In the genomic region with DNA sequence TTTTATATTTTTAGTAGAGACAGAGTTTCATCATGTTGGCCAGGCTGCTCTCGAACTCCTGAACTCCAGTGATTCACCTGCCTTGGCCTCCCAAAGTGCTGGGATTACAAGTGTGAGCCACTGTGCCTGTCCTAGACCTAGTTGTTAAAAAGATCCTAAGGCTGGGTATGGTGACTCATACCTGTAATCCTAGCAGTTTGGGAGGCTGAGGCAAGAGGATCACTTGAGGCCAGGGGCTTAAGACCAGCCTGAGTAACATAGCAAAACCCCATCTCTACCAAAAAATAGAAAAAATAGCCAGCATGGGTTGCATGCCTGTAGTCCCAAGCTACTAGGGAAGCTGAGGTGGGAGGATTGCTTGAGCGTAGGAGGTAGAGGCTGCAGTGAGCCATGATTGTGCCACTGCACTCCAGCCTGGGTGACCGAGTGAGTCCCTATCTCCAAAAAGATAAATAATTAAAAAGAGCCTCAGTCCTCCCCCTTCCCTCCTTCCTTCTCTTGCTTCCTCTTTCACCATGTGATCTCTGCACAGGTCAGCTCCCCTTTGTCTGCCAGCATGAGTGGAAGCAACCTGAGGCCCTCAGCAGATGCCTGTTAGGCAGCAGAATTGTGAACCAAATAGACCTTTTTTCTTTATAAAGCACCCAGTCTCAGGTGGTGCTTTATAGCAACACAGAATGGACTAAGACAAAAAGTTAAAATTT, we compare ENCODE assay signal across 1 cellular context.
TF ChIP-seq lines count a peak whose summit lies in the region.

No MANE protein-coding gene starts in this region.

TF ChIP-seq in A549, 52 proteins besides CTCF, POLR2A, EP300 and RAD21 (continued from another document):
- TF ChIP-seq, protein P1, sequence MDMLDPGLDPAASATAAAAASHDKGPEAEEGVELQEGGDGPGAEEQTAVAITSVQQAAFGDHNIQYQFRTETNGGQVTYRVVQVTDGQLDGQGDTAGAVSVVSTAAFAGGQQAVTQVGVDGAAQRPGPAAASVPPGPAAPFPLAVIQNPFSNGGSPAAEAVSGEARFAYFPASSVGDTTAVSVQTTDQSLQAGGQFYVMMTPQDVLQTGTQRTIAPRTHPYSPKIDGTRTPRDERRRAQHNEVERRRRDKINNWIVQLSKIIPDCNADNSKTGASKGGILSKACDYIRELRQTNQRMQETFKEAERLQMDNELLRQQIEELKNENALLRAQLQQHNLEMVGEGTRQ (IDR thresholded peaks at IDR 0.05) = no peak
- no peak for TF ChIP-seq SMC3 (IDR thresholded peaks at IDR 0.05)
- TF ChIP-seq, protein P2, sequence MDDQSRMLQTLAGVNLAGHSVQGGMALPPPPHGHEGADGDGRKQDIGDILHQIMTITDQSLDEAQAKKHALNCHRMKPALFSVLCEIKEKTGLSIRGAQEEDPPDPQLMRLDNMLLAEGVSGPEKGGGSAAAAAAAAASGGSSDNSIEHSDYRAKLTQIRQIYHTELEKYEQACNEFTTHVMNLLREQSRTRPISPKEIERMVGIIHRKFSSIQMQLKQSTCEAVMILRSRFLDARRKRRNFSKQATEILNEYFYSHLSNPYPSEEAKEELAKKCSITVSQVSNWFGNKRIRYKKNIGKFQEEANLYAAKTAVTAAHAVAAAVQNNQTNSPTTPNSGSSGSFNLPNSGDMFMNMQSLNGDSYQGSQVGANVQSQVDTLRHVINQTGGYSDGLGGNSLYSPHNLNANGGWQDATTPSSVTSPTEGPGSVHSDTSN (IDR thresholded peaks at IDR 0.05) = no peak
- TF ChIP-seq, protein P3, sequence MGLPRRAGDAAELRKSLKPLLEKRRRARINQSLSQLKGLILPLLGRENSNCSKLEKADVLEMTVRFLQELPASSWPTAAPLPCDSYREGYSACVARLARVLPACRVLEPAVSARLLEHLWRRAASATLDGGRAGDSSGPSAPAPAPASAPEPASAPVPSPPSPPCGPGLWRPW (IDR thresholded peaks at IDR 0.05) = no peak
- TF ChIP-seq, protein P4, sequence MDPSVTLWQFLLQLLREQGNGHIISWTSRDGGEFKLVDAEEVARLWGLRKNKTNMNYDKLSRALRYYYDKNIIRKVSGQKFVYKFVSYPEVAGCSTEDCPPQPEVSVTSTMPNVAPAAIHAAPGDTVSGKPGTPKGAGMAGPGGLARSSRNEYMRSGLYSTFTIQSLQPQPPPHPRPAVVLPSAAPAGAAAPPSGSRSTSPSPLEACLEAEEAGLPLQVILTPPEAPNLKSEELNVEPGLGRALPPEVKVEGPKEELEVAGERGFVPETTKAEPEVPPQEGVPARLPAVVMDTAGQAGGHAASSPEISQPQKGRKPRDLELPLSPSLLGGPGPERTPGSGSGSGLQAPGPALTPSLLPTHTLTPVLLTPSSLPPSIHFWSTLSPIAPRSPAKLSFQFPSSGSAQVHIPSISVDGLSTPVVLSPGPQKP (IDR thresholded peaks at IDR 0.05; ENCODE audit: low read depth, low read length) = no peak
- TF ChIP-seq MAFK (IDR thresholded peaks at IDR 0.05; ENCODE audit: partially characterized antibody) = no peak
- TF ChIP-seq BHLHE40 (IDR thresholded peaks at IDR 0.05; ENCODE audit: low read depth, low read length) = no peak
- no peak for TF ChIP-seq EHF (CRISPR knock-in tag; IDR thresholded peaks at IDR 0.05)
- no peak for TF ChIP-seq GATA3 (IDR thresholded peaks at IDR 0.05; ENCODE audit: borderline replicate concordance)
- no peak for TF ChIP-seq FOXS1 (CRISPR knock-in tag; IDR thresholded peaks at IDR 0.05)
- TF ChIP-seq, protein P5, sequence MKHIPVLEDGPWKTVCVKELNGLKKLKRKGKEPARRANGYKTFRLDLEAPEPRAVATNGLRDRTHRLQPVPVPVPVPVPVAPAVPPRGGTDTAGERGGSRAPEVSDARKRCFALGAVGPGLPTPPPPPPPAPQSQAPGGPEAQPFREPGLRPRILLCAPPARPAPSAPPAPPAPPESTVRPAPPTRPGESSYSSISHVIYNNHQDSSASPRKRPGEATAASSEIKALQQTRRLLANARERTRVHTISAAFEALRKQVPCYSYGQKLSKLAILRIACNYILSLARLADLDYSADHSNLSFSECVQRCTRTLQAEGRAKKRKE (CRISPR knock-in tag; IDR thresholded peaks at IDR 0.05; ENCODE audit: low read depth) = no peak
- no peak for TF ChIP-seq CBX8 (IDR thresholded peaks at IDR 0.05)
- no peak for TF ChIP-seq KDM5A (IDR thresholded peaks at IDR 0.05)
- no peak for TF ChIP-seq CEBPB (IDR thresholded peaks at IDR 0.05)
